Comparison of ENCODE assay signal across 21 cellular contexts in genomic region chr17:15092762-15093161, GRCh38.
DNase-seq lines count a peak whose midpoint lies in the region; ATAC-seq and TF ChIP-seq lines count a peak whose summit lies in the region.
"Had no signal": no experiment of that assay in that cellular context is flagged by ENCODE, and none has a peak within 500 bp of the region (broad histone marks: within the 10 kb centered on the region; RNA-seq: fewer than 3 reads in every experiment).

No MANE protein-coding gene starts in this region.

- H3K36me3 ChIP-seq in mammary epithelial cell (ENCODE audit: insufficient read depth, low read length) = no peaks in the 10 kb centered on the region
- no peaks in the 10 kb centered on the region for H3K36me3 ChIP-seq in left ventricle myocardium inferior

- dilution Hi-C loops in mammary epithelial cell (cut with HindIII; ENCODE audit: low sequenced_read_pairs) = no loop called here

- no peak for TF ChIP-seq CTCF in HFF-Myc (IDR thresholded peaks at IDR 0.05; ENCODE audit: low read depth, low read length, missing control alignments)
- no peak for TF ChIP-seq CTCF in mammary epithelial cell (conservative IDR thresholded peaks at IDR 0.05 in 1 of 2, IDR thresholded peaks at IDR 0.05 in 1 of 2; ENCODE audit: extremely low read depth in 1 of 2, insufficient read depth in 1 of 2, low read depth in 1 of 2, low read length in 2 of 2)
- TF ChIP-seq CTCF in left ventricle myocardium inferior (IDR thresholded peaks at IDR 0.05; ENCODE audit: borderline replicate concordance) = no peak

- DNase-seq in AG08396 (ENCODE audit: low spot score) (peak; percentile 10), HFF-Myc (ENCODE audit: extremely low read depth, low read depth) (peak; percentile 26), mammary epithelial cell (peak; percentile 45), left ventricle myocardium inferior (no peak), posterior vena cava (ENCODE audit: low spot score) (no peak), DMS153 (lab: John Stamatoyannopoulos, UW) (no peak), NCI-H748 treated with DMSO at 0.1 percent for 48 hours (lab: John Stamatoyannopoulos, UW) (no peak)
- DNase-seq: activated CD4-positive, alpha-beta T cell treated with anti-CD3 and anti-CD28 coated beads, Interleukin-2, amount 10 ng/mL, durations not matched to agents 24 days and 14 days; activated naive CD4-positive, alpha-beta T cell; aorta; cortex of kidney; GF-D8; GOT3; kidney; small intestine; stimulated activated CD4-positive, alpha-beta T cell treated with anti-CD3 and anti-CD28 coated beads, Interleukin-4, amount 100 ng/mL, for 4 hours; stimulated activated CD8-positive, alpha-beta memory T cell treated with anti-CD3 and anti-CD28 coated beads, Interleukin-4, amount 100 ng/mL, for 48 hours; substantia nigra had no signal

- H3K27ac ChIP-seq in mammary epithelial cell (ENCODE audit: insufficient read depth, low read depth, low read length) (no peak overlapping the region), left ventricle myocardium inferior (replicated peaks) (peak overlapping the region; percentile 87)
- H3K27ac ChIP-seq: KMS-11 had no signal

- intact Hi-C loops in mammary epithelial cell (cut with micrococcal nuclease) = loop anchor here (10.0 kb wide), 1 partner anchor 168 kb away; no protein-coding TSS in a partner anchor
- intact Hi-C loops in left ventricle myocardium inferior (cut with micrococcal nuclease) = no loop called here
- intact Hi-C loops in posterior vena cava (cut with DNase I) = no loop called here

- 68% methylated on average over 6 of the region's 7 CpGs for WGBS in mammary epithelial cell (ENCODE audit: low coverage, missing lambda C conversion rate)

- H3K79me2 ChIP-seq in mammary epithelial cell (ENCODE audit: insufficient read depth, low read length) = no peaks in the 10 kb centered on the region

- no peak for ATAC-seq in GM18867 (IDR thresholded peaks at IDR 0.05; ENCODE audit: unreplicated experiment)
- ATAC-seq: Panc1 had no signal

- H3K9me3 ChIP-seq in mammary epithelial cell (replicated peaks; ENCODE audit: insufficient read depth, low read length) (no peaks in the 10 kb centered on the region), left ventricle myocardium inferior (replicated peaks) (peaks cover 20% of the 10 kb centered on the region)

- H3K4me1 ChIP-seq in mammary epithelial cell (ENCODE audit: insufficient read depth, low read length) (no peaks in the 10 kb centered on the region), left ventricle myocardium inferior (peaks cover 19% of the 10 kb centered on the region)

- no peak overlapping the region for H3K9ac ChIP-seq in mammary epithelial cell (ENCODE audit: insufficient read depth, low read length)
- H3K9ac ChIP-seq: KMS-11 had no signal

- H3K4me3 ChIP-seq in HFF-Myc (replicated peaks; ENCODE audit: low read depth, low read length) = no peak overlapping the region
- H3K4me3 ChIP-seq in mammary epithelial cell (replicated peaks in 1 of 3; ENCODE audit: insufficient read depth in 1 of 3, low read depth in 2 of 3, low read length in 3 of 3) = no peak overlapping the region
- H3K4me3 ChIP-seq in left ventricle myocardium inferior = no peak overlapping the region

- BruUV-seq in mammary epithelial cell (replicated peaks; lab: Mats Ljungman, UMichigan) = no TSS peak

- no peak overlapping the region for H2AFZ ChIP-seq in mammary epithelial cell (ENCODE audit: low read depth, low read length)

- H3K27me3 ChIP-seq in mammary epithelial cell (ENCODE audit: insufficient read depth, low read length) (peaks cover 2% of the 10 kb centered on the region), left ventricle myocardium inferior (ENCODE audit: low read depth) (no peaks in the 10 kb centered on the region)

- no peak overlapping the region for H3K4me2 ChIP-seq in mammary epithelial cell (ENCODE audit: insufficient read depth, low read depth, low read length)
- H3K4me2 ChIP-seq: KMS-11 had no signal

- in situ Hi-C loops in mammary epithelial cell (cut with MboI; ENCODE audit: low sequenced_read_pairs in 2 of 2) = no loop called here

- H4K20me1 ChIP-seq in mammary epithelial cell (ENCODE audit: insufficient read depth, low read length) = no peaks in the 10 kb centered on the region

- CTCF ChIA-PET in mammary epithelial cell (lab: Charles Lee; ENCODE audit: low non-redundant PET) = interaction anchor here (0.8 kb wide), 1 partner anchor 135 kb away, joined by 5 read pairs; no protein-coding TSS in a partner anchor

Comparison
In these comparisons a context has a peak if more than half of its experiments do, and no peak if none do; other contexts are left out.
1. DNase-seq: peak in AG08396 (single experiment), HFF-Myc (single experiment) and mammary epithelial cell (single experiment); none in left ventricle myocardium inferior (single experiment), posterior vena cava (single experiment), DMS153 (single experiment) and NCI-H748 treated with DMSO at 0.1 percent for 48 hours (single experiment).